31 cellular contexts compared by ENCODE assay signal in the genomic region with DNA sequence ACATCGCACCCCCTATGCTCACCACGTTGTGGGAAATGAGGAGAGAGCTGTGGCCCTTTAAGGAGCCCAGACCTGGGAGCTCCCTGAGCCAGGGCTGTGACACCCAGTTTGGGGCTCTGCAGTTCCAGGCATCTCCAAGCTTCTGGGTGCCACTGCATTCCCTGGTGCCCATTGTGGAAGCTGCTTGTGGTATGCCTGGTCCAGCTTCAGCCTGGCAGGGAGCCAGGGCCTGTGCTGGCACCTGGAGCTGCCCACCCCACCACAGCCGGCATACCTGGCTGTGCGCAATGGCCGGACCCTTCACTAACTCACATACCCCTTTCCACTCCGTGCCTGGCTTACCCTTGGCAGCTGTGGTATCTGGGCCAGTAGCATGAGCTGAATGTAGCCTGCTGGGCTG.
"Had no signal": no experiment of that assay in that cellular context is flagged by ENCODE, and none has a peak within 500 bp of the region (broad histone marks: within the 10 kb centered on the region; RNA-seq: fewer than 3 reads in every experiment).

No MANE protein-coding gene starts in this region.

- H3K27me3 ChIP-seq: ascending aorta, cardiac muscle cell had no signal

- DNase-seq: activated B cell treated with CpG ODN at 0.5 μM for 24 hours; activated CD4-positive, alpha-beta memory T cell treated with anti-CD3 and anti-CD28 coated beads, Interleukin-2, amount 10 ng/mL, durations not matched to agents 7 days and 5 days; activated CD4-positive, alpha-beta T cell treated with anti-CD3 and anti-CD28 coated beads for 1 hour; activated CD4-positive, alpha-beta T cell treated with anti-CD3 and anti-CD28 coated beads for 36 hours; activated CD4-positive, alpha-beta T cell treated with anti-CD3 and anti-CD28 coated beads for 48 hours; activated CD4-positive, alpha-beta T cell treated with anti-CD3 and anti-CD28 coated beads, Interleukin-2, amount 10 ng/mL, durations not matched to agents 7 days and 5 days; activated CD4-positive, alpha-beta T cell treated with anti-CD3 and anti-CD28 coated beads, Interleukin-2, amount 50 U/mL, for 48 hours; activated CD8-positive, alpha-beta memory T cell treated with anti-CD3 and anti-CD28 coated beads for 24 hours; activated CD8-positive, alpha-beta memory T cell treated with anti-CD3 and anti-CD28 coated beads, Interleukin-2, amount 10 ng/mL, durations not matched to agents 7 days and 5 days; activated CD8-positive, alpha-beta memory T cell treated with anti-CD3 and anti-CD28 coated beads, Interleukin-2, amount 50 U/mL, for 48 hours; activated CD8-positive, alpha-beta T cell treated with anti-CD3 and anti-CD28 coated beads, Interleukin-2, amount 10 ng/mL, durations not matched to agents 7 days and 5 days; activated effector memory CD4-positive, alpha-beta T cell treated with Interleukin-2 at 50 U/mL for 16 hours; activated gamma-delta T cell; activated naive CD4-positive, alpha-beta T cell treated with anti-CD3 and anti-CD28 coated beads, Interleukin-2, amount 10 ng/mL, durations not matched to agents 7 days and 5 days; activated naive CD4-positive, alpha-beta T cell treated with Interleukin-2 at 50 U/mL for 16 hours; activated naive CD8-positive, alpha-beta T cell treated with anti-CD3 and anti-CD28 coated beads, Interleukin-2, amount 10 ng/mL, durations not matched to agents 7 days and 5 days; activated naive CD8-positive, alpha-beta T cell treated with anti-CD3 and anti-CD28 coated beads, Interleukin-2, amount 50 U/mL, for 24 hours; activated T-cell treated with anti-CD3 and anti-CD28 coated beads, Interleukin-2, amount 50 U/mL, for 24 hours; activated T-cell treated with anti-CD3 and anti-CD28 coated beads, Interleukin-2, amount 50 U/mL, for 48 hours; amygdala; anterior cingulate cortex; caudate nucleus; T-helper 1 cell; T-helper 2 cell; T-helper 9 cell had no signal

- H3K9me3 ChIP-seq: ascending aorta had no signal

- H3K36me3 ChIP-seq: ascending aorta, cardiac muscle cell had no signal

- FAIRE-seq: bronchial epithelial cell, TTC549 had no signal

- H3K4me1 ChIP-seq: ascending aorta had no signal

- H3K4me3 ChIP-seq: ascending aorta, cardiac muscle cell had no signal

- H3K27ac ChIP-seq: ascending aorta, cardiac muscle cell, VCaP had no signal

- ATAC-seq: activated CD4-positive, alpha-beta T cell treated with anti-CD3 and anti-CD28 coated beads for 36 hours; activated CD4-positive, CD25-positive, alpha-beta regulatory T cell treated with anti-CD3 and anti-CD28 coated beads, Interleukin-2, amount 50 U/mL, for 24 hours; activated CD8-positive, alpha-beta memory T cell treated with anti-CD3 and anti-CD28 coated beads, Interleukin-2, amount 10 ng/mL, durations not matched to agents 7 days and 5 days; activated CD8-positive, alpha-beta T cell treated with anti-CD3 and anti-CD28 coated beads, Interleukin-2, amount 10 ng/mL, durations not matched to agents 7 days and 5 days; activated naive CD8-positive, alpha-beta T cell treated with anti-CD3 and anti-CD28 coated beads, Interleukin-2, amount 50 U/mL, for 24 hours had no signal
